In the genomic region with DNA sequence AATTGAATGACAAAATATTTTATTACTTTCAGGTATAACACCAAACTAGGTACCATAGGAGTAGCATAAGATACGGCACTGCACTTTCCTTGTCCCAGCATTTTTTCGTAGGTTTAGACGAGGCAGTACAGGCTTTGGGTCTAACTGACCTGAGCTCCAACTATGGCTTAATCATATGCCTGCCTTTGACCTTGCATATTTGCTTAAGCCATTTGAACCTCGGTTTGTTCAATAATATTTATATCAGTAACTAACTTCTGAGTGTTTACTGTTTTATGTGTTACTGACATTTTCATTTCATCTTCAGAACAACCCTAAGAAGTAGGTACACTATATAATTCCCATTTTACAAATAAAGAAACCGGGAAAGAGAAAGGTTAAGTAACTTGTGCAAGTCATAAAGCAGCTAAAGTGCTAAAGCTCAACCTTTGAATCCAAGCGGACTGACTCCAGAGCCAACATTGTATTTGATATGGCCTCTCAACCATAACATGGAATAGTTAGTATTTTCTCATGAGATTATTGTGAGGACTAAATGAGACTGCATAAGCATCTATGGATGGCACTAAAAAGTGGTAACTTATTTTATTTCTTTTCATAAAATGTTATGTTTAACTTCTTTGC, we compare ENCODE assay signal across 34 cellular contexts.
"Had no signal": no experiment of that assay in that cellular context is flagged by ENCODE, and none has a peak within 500 bp of the region (broad histone marks: within the 10 kb centered on the region; RNA-seq: fewer than 3 reads in every experiment).

No MANE protein-coding gene starts in this region.

- DNase-seq: activated CD4-positive, alpha-beta T cell treated with anti-CD3 and anti-CD28 coated beads, Interleukin-2, amount 10 ng/mL, durations not matched to agents 24 days and 14 days; activated CD4-positive, alpha-beta T cell treated with anti-CD3 and anti-CD28 coated beads, Interleukin-2, amount 50 U/mL, for 4 hours; activated CD8-positive, alpha-beta T cell treated with anti-CD3 and anti-CD28 coated beads for 36 hours; activated effector memory CD4-positive, alpha-beta T cell treated with anti-CD3 and anti-CD28 coated beads, Interleukin-2, amount 50 U/mL, for 16 hours; activated naive CD4-positive, alpha-beta T cell; activated naive CD4-positive, alpha-beta T cell treated with anti-CD3 and anti-CD28 coated beads, Interleukin-2, amount 50 U/mL, for 16 hours; activated naive CD8-positive, alpha-beta T cell treated with anti-CD3 and anti-CD28 coated beads for 36 hours; activated T-cell treated with anti-CD3 and anti-CD28 coated beads, Interleukin-2, amount 50 U/mL, for 1 hour; activated T-cell treated with anti-CD3 and anti-CD28 coated beads, Interleukin-2, amount 50 U/mL, for 72 hours; amygdala; body of pancreas; MM.1S; MV-4-11; NCI-H1092; NCI-H1417; NCI-H146; NCI-H187; NCI-H2029 treated with DMSO at 0.1 percent for 48 hours; NCI-H2171 treated with DMSO at 0.1 percent for 48 hours; NCI-H226; NCI-H446 treated with DMSO at 0.1 percent for 48 hours; NCI-H524; PC-3; Peyer's patch; RPMI8226; SHP77 treated with DMSO at 0.1 percent for 48 hours; SK-N-SH had no signal

- H3K4me1 Mint-ChIP-seq: activated T-helper 17 cell treated with anti-CD3 and anti-CD28 coated beads, Interleukin-2, amount 50 U/mL, for 72 hours had no signal

- ATAC-seq: activated CD8-positive, alpha-beta T cell treated with anti-CD3 and anti-CD28 coated beads for 36 hours; activated T-cell treated with anti-CD3 and anti-CD28 coated beads, Interleukin-2, amount 50 U/mL, for 72 hours; activated T-helper 17 cell treated with anti-CD3 and anti-CD28 coated beads, Interleukin-2, amount 50 U/mL, for 72 hours; body of pancreas; PC-3 had no signal

- H3K9ac ChIP-seq: KMS-11, SK-N-SH had no signal

- H3K4me3 Mint-ChIP-seq: activated CD4-positive, alpha-beta T cell treated with anti-CD3 and anti-CD28 coated beads, Interleukin-2, amount 10 ng/mL, durations not matched to agents 24 days and 14 days; activated CD8-positive, alpha-beta T cell treated with anti-CD3 and anti-CD28 coated beads for 36 hours; activated naive CD8-positive, alpha-beta T cell treated with anti-CD3 and anti-CD28 coated beads for 36 hours; activated T-cell treated with anti-CD3 and anti-CD28 coated beads, Interleukin-2, amount 50 U/mL, for 72 hours; activated T-helper 17 cell treated with anti-CD3 and anti-CD28 coated beads, Interleukin-2, amount 50 U/mL, for 72 hours; T-helper 1 cell treated with Interleukin-12 subunit alpha and Interleukin-12 subunit beta and Interleukin-4 antibody, amounts not matched to agents 30 μg/mL and 1 μg/mL, for 36 hours; T-helper 2 cell treated with Interferon-gamma antibody and Interleukin-4, amounts not matched to agents 5 μg/mL and 100 μg/mL, for 36 hours had no signal

- H3K4me2 ChIP-seq: KMS-11, SK-N-SH had no signal

- H3K4me3 ChIP-seq: ascending aorta, body of pancreas, breast epithelium, Peyer's patch, SJSA1 had no signal

- H3K4me1 ChIP-seq: ascending aorta, breast epithelium, Peyer's patch, SJSA1 had no signal

- H3K27me3 Mint-ChIP-seq: activated CD4-positive, alpha-beta T cell treated with anti-CD3 and anti-CD28 coated beads, Interleukin-2, amount 10 ng/mL, durations not matched to agents 24 days and 14 days; activated CD8-positive, alpha-beta T cell treated with anti-CD3 and anti-CD28 coated beads for 36 hours; activated naive CD8-positive, alpha-beta T cell treated with anti-CD3 and anti-CD28 coated beads for 36 hours; activated T-helper 17 cell treated with anti-CD3 and anti-CD28 coated beads, Interleukin-2, amount 50 U/mL, for 72 hours had no signal

- H3K27ac Mint-ChIP-seq: activated CD4-positive, alpha-beta T cell treated with anti-CD3 and anti-CD28 coated beads, Interleukin-2, amount 10 ng/mL, durations not matched to agents 24 days and 14 days; activated CD8-positive, alpha-beta T cell treated with anti-CD3 and anti-CD28 coated beads for 36 hours; activated naive CD8-positive, alpha-beta T cell treated with anti-CD3 and anti-CD28 coated beads for 36 hours; activated T-cell treated with anti-CD3 and anti-CD28 coated beads, Interleukin-2, amount 50 U/mL, for 72 hours; activated T-helper 17 cell treated with anti-CD3 and anti-CD28 coated beads, Interleukin-2, amount 50 U/mL, for 72 hours; T-helper 1 cell treated with Interleukin-12 subunit alpha and Interleukin-12 subunit beta and Interleukin-4 antibody, amounts not matched to agents 30 μg/mL and 1 μg/mL, for 36 hours; T-helper 2 cell treated with Interferon-gamma antibody and Interleukin-4, amounts not matched to agents 5 μg/mL and 100 μg/mL, for 36 hours had no signal

- H3K9me3 Mint-ChIP-seq: activated CD4-positive, alpha-beta T cell treated with anti-CD3 and anti-CD28 coated beads, Interleukin-2, amount 10 ng/mL, durations not matched to agents 24 days and 14 days; activated CD8-positive, alpha-beta T cell treated with anti-CD3 and anti-CD28 coated beads for 36 hours; activated naive CD8-positive, alpha-beta T cell treated with anti-CD3 and anti-CD28 coated beads for 36 hours; activated T-cell treated with anti-CD3 and anti-CD28 coated beads, Interleukin-2, amount 50 U/mL, for 72 hours; activated T-helper 17 cell treated with anti-CD3 and anti-CD28 coated beads, Interleukin-2, amount 50 U/mL, for 72 hours; T-helper 1 cell treated with Interleukin-12 subunit alpha and Interleukin-12 subunit beta and Interleukin-4 antibody, amounts not matched to agents 30 μg/mL and 1 μg/mL, for 36 hours; T-helper 2 cell treated with Interferon-gamma antibody and Interleukin-4, amounts not matched to agents 5 μg/mL and 100 μg/mL, for 36 hours had no signal

- H3K9me3 ChIP-seq: ascending aorta, body of pancreas, breast epithelium, Peyer's patch, SJSA1, SK-N-SH had no signal

- H3K27me3 ChIP-seq: ascending aorta, body of pancreas, breast epithelium, Peyer's patch, SJSA1 had no signal

- H3K27ac ChIP-seq: ascending aorta, body of pancreas, breast epithelium, KMS-11, Peyer's patch, SJSA1 had no signal
